1 cellular context compared by ENCODE assay signal in genomic region chr19:35545001-35545854, GRCh38.
A peak's percentile ranks its signal among the peaks of the same experiment; 100 is the strongest.
TF ChIP-seq lines count a peak whose summit lies in the region.

TMEM147 (plus strand) TSS chr19:35545626; CDS start chr19:35545740, 114 bp downstream.

TF ChIP-seq in HepG2, 621 proteins besides CTCF, POLR2A, EP300 and RAD21 (continued from another document and continues in another):
- TF ChIP-seq, protein P1, sequence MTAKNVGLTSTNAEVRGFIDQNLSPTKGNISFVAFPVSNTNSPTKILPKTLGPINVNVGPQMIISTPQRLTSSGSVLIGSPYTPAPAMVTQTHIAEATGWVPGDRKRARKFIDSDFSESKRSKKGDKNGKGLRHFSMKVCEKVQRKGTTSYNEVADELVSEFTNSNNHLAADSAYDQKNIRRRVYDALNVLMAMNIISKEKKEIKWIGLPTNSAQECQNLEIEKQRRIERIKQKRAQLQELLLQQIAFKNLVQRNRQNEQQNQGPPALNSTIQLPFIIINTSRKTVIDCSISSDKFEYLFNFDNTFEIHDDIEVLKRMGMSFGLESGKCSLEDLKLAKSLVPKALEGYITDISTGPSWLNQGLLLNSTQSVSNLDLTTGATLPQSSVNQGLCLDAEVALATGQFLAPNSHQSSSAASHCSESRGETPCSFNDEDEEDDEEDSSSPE (CRISPR knock-in tag; IDR thresholded peaks at IDR 0.05), result peak; percentile 44; the same call in 1 of the 2 replicates
- TF ChIP-seq BRCA1 (CRISPR knock-in tag; IDR thresholded peaks at IDR 0.05), result peak; percentile 22; the same call in 1 of the 2 replicates
- TF ChIP-seq, protein P2, sequence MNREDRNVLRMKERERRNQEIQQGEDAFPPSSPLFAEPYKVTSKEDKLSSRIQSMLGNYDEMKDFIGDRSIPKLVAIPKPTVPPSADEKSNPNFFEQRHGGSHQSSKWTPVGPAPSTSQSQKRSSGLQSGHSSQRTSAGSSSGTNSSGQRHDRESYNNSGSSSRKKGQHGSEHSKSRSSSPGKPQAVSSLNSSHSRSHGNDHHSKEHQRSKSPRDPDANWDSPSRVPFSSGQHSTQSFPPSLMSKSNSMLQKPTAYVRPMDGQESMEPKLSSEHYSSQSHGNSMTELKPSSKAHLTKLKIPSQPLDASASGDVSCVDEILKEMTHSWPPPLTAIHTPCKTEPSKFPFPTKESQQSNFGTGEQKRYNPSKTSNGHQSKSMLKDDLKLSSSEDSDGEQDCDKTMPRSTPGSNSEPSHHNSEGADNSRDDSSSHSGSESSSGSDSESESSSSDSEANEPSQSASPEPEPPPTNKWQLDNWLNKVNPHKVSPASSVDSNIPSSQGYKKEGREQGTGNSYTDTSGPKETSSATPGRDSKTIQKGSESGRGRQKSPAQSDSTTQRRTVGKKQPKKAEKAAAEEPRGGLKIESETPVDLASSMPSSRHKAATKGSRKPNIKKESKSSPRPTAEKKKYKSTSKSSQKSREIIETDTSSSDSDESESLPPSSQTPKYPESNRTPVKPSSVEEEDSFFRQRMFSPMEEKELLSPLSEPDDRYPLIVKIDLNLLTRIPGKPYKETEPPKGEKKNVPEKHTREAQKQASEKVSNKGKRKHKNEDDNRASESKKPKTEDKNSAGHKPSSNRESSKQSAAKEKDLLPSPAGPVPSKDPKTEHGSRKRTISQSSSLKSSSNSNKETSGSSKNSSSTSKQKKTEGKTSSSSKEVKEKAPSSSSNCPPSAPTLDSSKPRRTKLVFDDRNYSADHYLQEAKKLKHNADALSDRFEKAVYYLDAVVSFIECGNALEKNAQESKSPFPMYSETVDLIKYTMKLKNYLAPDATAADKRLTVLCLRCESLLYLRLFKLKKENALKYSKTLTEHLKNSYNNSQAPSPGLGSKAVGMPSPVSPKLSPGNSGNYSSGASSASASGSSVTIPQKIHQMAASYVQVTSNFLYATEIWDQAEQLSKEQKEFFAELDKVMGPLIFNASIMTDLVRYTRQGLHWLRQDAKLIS (CRISPR knock-in tag; IDR thresholded peaks at IDR 0.05), result 0 out of 2 replicates have a peak, but pooled peaks have one; percentile 46
- TF ChIP-seq, protein P3, sequence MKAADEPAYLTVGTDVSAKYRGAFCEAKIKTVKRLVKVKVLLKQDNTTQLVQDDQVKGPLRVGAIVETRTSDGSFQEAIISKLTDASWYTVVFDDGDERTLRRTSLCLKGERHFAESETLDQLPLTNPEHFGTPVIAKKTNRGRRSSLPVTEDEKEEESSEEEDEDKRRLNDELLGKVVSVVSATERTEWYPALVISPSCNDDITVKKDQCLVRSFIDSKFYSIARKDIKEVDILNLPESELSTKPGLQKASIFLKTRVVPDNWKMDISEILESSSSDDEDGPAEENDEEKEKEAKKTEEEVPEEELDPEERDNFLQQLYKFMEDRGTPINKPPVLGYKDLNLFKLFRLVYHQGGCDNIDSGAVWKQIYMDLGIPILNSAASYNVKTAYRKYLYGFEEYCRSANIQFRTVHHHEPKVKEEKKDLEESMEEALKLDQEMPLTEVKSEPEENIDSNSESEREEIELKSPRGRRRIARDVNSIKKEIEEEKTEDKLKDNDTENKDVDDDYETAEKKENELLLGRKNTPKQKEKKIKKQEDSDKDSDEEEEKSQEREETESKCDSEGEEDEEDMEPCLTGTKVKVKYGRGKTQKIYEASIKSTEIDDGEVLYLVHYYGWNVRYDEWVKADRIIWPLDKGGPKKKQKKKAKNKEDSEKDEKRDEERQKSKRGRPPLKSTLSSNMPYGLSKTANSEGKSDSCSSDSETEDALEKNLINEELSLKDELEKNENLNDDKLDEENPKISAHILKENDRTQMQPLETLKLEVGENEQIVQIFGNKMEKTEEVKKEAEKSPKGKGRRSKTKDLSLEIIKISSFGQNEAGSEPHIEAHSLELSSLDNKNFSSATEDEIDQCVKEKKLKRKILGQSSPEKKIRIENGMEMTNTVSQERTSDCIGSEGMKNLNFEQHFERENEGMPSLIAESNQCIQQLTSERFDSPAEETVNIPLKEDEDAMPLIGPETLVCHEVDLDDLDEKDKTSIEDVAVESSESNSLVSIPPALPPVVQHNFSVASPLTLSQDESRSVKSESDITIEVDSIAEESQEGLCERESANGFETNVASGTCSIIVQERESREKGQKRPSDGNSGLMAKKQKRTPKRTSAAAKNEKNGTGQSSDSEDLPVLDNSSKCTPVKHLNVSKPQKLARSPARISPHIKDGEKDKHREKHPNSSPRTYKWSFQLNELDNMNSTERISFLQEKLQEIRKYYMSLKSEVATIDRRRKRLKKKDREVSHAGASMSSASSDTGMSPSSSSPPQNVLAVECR (CRISPR knock-in tag; IDR thresholded peaks at IDR 0.05; ENCODE audit: borderline replicate concordance), result peak; percentile 97
- TF ChIP-seq, protein P4, sequence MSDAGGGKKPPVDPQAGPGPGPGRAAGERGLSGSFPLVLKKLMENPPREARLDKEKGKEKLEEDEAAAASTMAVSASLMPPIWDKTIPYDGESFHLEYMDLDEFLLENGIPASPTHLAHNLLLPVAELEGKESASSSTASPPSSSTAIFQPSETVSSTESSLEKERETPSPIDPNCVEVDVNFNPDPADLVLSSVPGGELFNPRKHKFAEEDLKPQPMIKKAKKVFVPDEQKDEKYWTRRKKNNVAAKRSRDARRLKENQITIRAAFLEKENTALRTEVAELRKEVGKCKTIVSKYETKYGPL (CRISPR knock-in tag; IDR thresholded peaks at IDR 0.05), result 0 out of 2 replicates have a peak, but pooled peaks have one; percentile 28
- peak; percentile 92 for TF ChIP-seq ZMYM4 (CRISPR knock-in tag; IDR thresholded peaks at IDR 0.05)
- TF ChIP-seq, protein P5, sequence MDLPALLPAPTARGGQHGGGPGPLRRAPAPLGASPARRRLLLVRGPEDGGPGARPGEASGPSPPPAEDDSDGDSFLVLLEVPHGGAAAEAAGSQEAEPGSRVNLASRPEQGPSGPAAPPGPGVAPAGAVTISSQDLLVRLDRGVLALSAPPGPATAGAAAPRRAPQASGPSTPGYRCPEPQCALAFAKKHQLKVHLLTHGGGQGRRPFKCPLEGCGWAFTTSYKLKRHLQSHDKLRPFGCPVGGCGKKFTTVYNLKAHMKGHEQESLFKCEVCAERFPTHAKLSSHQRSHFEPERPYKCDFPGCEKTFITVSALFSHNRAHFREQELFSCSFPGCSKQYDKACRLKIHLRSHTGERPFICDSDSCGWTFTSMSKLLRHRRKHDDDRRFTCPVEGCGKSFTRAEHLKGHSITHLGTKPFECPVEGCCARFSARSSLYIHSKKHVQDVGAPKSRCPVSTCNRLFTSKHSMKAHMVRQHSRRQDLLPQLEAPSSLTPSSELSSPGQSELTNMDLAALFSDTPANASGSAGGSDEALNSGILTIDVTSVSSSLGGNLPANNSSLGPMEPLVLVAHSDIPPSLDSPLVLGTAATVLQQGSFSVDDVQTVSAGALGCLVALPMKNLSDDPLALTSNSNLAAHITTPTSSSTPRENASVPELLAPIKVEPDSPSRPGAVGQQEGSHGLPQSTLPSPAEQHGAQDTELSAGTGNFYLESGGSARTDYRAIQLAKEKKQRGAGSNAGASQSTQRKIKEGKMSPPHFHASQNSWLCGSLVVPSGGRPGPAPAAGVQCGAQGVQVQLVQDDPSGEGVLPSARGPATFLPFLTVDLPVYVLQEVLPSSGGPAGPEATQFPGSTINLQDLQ (CRISPR knock-in tag; IDR thresholded peaks at IDR 0.05), result peak; percentile 52; the same call in 1 of the 2 replicates
- TF ChIP-seq ZNF333 (CRISPR knock-in tag; IDR thresholded peaks at IDR 0.05; ENCODE audit: borderline replicate concordance), result no peak; the same call in 1 of the 2 replicates
- TF ChIP-seq FIP1L1 (IDR thresholded peaks at IDR 0.05; ENCODE audit: borderline replicate concordance, insufficient read depth, low read depth, low read length), result no peak
- peak in 1 of 2 experiments; percentile 51; a peak in 2 of 4 replicates for TF ChIP-seq ATF4 (CRISPR knock-in tag; IDR thresholded peaks at IDR 0.05)
- TF ChIP-seq TSC22D2 (CRISPR knock-in tag; IDR thresholded peaks at IDR 0.05; ENCODE audit: borderline replicate concordance), result no peak
- TF ChIP-seq, protein P6, sequence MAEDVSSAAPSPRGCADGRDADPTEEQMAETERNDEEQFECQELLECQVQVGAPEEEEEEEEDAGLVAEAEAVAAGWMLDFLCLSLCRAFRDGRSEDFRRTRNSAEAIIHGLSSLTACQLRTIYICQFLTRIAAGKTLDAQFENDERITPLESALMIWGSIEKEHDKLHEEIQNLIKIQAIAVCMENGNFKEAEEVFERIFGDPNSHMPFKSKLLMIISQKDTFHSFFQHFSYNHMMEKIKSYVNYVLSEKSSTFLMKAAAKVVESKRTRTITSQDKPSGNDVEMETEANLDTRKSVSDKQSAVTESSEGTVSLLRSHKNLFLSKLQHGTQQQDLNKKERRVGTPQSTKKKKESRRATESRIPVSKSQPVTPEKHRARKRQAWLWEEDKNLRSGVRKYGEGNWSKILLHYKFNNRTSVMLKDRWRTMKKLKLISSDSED (CRISPR knock-in tag; IDR thresholded peaks at IDR 0.05), result no peak
- TF ChIP-seq, protein P7, sequence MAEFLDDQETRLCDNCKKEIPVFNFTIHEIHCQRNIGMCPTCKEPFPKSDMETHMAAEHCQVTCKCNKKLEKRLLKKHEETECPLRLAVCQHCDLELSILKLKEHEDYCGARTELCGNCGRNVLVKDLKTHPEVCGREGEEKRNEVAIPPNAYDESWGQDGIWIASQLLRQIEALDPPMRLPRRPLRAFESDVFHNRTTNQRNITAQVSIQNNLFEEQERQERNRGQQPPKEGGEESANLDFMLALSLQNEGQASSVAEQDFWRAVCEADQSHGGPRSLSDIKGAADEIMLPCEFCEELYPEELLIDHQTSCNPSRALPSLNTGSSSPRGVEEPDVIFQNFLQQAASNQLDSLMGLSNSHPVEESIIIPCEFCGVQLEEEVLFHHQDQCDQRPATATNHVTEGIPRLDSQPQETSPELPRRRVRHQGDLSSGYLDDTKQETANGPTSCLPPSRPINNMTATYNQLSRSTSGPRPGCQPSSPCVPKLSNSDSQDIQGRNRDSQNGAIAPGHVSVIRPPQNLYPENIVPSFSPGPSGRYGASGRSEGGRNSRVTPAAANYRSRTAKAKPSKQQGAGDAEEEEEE (CRISPR knock-in tag; IDR thresholded peaks at IDR 0.05; ENCODE audit: borderline replicate concordance), result no peak
- TF ChIP-seq TBX3 (IDR thresholded peaks at IDR 0.05; ENCODE audit: borderline replicate concordance), result no peak
- no peak for TF ChIP-seq ZNF280D (CRISPR knock-in tag; IDR thresholded peaks at IDR 0.05)
- TF ChIP-seq HNRNPUL1 (IDR thresholded peaks at IDR 0.05; ENCODE audit: low read depth, low read length), result no peak
- TF ChIP-seq, protein P8, sequence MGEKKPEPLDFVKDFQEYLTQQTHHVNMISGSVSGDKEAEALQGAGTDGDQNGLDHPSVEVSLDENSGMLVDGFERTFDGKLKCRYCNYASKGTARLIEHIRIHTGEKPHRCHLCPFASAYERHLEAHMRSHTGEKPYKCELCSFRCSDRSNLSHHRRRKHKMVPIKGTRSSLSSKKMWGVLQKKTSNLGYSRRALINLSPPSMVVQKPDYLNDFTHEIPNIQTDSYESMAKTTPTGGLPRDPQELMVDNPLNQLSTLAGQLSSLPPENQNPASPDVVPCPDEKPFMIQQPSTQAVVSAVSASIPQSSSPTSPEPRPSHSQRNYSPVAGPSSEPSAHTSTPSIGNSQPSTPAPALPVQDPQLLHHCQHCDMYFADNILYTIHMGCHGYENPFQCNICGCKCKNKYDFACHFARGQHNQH (CRISPR knock-in tag; IDR thresholded peaks at IDR 0.05), result peak; percentile 62
- no peak for TF ChIP-seq ZNF570 (CRISPR knock-in tag; IDR thresholded peaks at IDR 0.05; ENCODE audit: borderline replicate concordance)
- TF ChIP-seq MEF2D (CRISPR knock-in tag; IDR thresholded peaks at IDR 0.05), result no peak
- peak; percentile 31 for TF ChIP-seq ARNTL (CRISPR knock-in tag; IDR thresholded peaks at IDR 0.05)
- TF ChIP-seq NBN (conservative IDR thresholded peaks at IDR 0.05), result no peak
- TF ChIP-seq ZNF335 (CRISPR knock-in tag; IDR thresholded peaks at IDR 0.05), result peak; percentile 58; the same call in 1 of the 2 replicates
